In genomic region chr17:2074919-2075318, GRCh38 we compare ENCODE assay signal across 1 cellular context.
TF ChIP-seq lines count a peak whose summit lies in the region.

No MANE protein-coding gene starts in this region.

TF ChIP-seq in IMR-90, 13 proteins besides CTCF, POLR2A, EP300 and RAD21:
- TF ChIP-seq USF2 (IDR thresholded peaks at IDR 0.05; ENCODE audit: low read depth, low read length) (no peak), FOS (IDR thresholded peaks at IDR 0.05; ENCODE audit: low read depth, low read length) (no peak), MAZ (IDR thresholded peaks at IDR 0.05; ENCODE audit: borderline replicate concordance, low read depth, low read length) (no peak), SMC3 (IDR thresholded peaks at IDR 0.05; ENCODE audit: low read depth, low read length) (no peak), CHD1 (IDR thresholded peaks at IDR 0.05; ENCODE audit: low read depth, low read length) (no peak), NFE2L2 (IDR thresholded peaks at IDR 0.05; ENCODE audit: low read depth, low read length) (no peak), MAFK (IDR thresholded peaks at IDR 0.05; ENCODE audit: low read depth, low read length) (no peak), MXI1 (IDR thresholded peaks at IDR 0.05; ENCODE audit: borderline replicate concordance, low read depth, low read length) (no peak), CEBPB (IDR thresholded peaks at IDR 0.05; ENCODE audit: low read depth, low read length) (no peak), RCOR1 (IDR thresholded peaks at IDR 0.05; ENCODE audit: insufficient replicate concordance, low read length) (no peak), RFX5 (IDR thresholded peaks at IDR 0.05; ENCODE audit: low read depth, low read length) (no peak), BHLHE40 (IDR thresholded peaks at IDR 0.05; ENCODE audit: low read depth, low read length) (no peak)
- TF ChIP-seq, protein P1, sequence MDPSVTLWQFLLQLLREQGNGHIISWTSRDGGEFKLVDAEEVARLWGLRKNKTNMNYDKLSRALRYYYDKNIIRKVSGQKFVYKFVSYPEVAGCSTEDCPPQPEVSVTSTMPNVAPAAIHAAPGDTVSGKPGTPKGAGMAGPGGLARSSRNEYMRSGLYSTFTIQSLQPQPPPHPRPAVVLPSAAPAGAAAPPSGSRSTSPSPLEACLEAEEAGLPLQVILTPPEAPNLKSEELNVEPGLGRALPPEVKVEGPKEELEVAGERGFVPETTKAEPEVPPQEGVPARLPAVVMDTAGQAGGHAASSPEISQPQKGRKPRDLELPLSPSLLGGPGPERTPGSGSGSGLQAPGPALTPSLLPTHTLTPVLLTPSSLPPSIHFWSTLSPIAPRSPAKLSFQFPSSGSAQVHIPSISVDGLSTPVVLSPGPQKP (IDR thresholded peaks at IDR 0.05; ENCODE audit: borderline replicate concordance, low read depth, low read length): no peak
